1 cellular context compared by ENCODE assay signal in the genomic region with DNA sequence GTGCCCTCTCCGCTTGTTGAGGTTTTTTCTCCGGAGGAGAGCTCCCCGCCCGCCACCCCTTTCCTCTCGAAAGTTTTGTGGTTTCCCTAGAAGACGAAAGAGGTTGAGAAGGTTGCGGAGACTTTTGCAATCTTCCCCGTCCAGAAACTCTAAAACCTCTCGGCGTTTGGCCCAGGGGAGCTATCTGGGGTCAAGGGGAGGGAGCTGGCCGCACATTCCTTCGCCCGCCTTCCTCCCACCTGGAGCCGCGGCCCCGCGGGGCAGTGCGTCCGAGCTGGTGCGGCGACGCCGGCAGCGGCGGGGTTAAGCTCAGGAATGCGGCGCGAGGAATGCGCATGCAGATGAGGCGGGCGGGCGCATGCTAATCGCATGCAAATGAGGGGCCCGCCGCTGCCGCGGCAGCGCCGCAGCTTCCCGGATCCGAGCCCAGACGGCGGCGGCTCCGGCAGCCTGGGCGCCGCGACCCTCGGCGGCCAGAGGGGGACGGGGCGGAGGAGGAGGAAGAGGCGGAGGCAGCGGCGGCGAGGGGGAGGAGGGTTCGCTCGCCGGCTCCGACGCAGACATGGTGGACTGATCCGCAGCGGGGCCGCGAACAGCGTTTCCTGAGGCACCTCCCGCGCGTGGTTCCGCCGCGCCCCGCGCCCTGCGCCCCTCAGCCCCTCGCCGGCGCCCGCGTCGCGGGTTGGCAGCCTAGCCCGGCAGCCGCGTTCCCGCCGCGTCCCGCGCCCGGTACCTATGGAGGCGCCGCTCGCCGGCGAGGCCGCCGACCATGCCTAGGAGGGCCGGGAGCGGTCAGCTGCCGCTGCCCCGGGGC.
TF ChIP-seq lines count a peak whose summit lies in the region.

A gene (plus strand): TSS at position 535 of the 814 bp plus-strand sequence. CDS start 235 bp downstream, at position 770.

TF ChIP-seq in HepG2, 621 proteins besides CTCF, POLR2A, EP300 and RAD21 (continued from another document and continues in another):
- TF ChIP-seq, protein P1, sequence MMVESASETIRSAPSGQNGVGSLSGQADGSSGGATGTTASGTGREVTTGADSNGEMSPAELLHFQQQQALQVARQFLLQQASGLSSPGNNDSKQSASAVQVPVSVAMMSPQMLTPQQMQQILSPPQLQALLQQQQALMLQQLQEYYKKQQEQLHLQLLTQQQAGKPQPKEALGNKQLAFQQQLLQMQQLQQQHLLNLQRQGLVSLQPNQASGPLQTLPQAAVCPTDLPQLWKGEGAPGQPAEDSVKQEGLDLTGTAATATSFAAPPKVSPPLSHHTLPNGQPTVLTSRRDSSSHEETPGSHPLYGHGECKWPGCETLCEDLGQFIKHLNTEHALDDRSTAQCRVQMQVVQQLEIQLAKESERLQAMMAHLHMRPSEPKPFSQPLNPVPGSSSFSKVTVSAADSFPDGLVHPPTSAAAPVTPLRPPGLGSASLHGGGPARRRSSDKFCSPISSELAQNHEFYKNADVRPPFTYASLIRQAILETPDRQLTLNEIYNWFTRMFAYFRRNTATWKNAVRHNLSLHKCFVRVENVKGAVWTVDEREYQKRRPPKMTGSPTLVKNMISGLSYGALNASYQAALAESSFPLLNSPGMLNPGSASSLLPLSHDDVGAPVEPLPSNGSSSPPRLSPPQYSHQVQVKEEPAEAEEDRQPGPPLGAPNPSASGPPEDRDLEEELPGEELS (CRISPR knock-in tag; IDR thresholded peaks at IDR 0.05): peak; percentile 69
- no peak for TF ChIP-seq ZNF235 (CRISPR knock-in tag; IDR thresholded peaks at IDR 0.05; ENCODE audit: borderline replicate concordance)
- peak; percentile 47; the same call in 1 of the 2 replicates for TF ChIP-seq MAZ (IDR thresholded peaks at IDR 0.05; ENCODE audit: borderline replicate concordance, low read depth, low read length)
- TF ChIP-seq MAZ (CRISPR knock-in tag; IDR thresholded peaks at IDR 0.05; ENCODE audit: low read depth): peak; percentile 77
- no peak; the same call in 1 of the 2 replicates for TF ChIP-seq DR1 (CRISPR knock-in tag; IDR thresholded peaks at IDR 0.05)
- no peak for TF ChIP-seq ZNF335 (CRISPR knock-in tag; IDR thresholded peaks at IDR 0.05)
- 0 out of 2 replicates have a peak, but pooled peaks have one; percentile 26 for TF ChIP-seq ZNF761 (CRISPR knock-in tag; conservative IDR thresholded peaks at IDR 0.05)
- TF ChIP-seq MAFF (IDR thresholded peaks at IDR 0.05; ENCODE audit: low read depth, low read length): no peak
- TF ChIP-seq, protein P2, sequence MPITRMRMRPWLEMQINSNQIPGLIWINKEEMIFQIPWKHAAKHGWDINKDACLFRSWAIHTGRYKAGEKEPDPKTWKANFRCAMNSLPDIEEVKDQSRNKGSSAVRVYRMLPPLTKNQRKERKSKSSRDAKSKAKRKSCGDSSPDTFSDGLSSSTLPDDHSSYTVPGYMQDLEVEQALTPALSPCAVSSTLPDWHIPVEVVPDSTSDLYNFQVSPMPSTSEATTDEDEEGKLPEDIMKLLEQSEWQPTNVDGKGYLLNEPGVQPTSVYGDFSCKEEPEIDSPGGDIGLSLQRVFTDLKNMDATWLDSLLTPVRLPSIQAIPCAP (CRISPR knock-in tag; IDR thresholded peaks at IDR 0.05; ENCODE audit: low read depth): no peak
- no peak for TF ChIP-seq ZNF878 (CRISPR knock-in tag; IDR thresholded peaks at IDR 0.05)
- TF ChIP-seq ZNF775 (CRISPR knock-in tag; IDR thresholded peaks at IDR 0.05; ENCODE audit: borderline replicate concordance): no peak
- no peak for TF ChIP-seq HNRNPH1 (optimal IDR thresholded peaks at IDR 0.05; ENCODE audit: low read depth, low read length)
- no peak for TF ChIP-seq ZFP36L2 (CRISPR knock-in tag; IDR thresholded peaks at IDR 0.05)
- no peak for TF ChIP-seq TSC22D2 (CRISPR knock-in tag; IDR thresholded peaks at IDR 0.05; ENCODE audit: borderline replicate concordance)
- no peak for TF ChIP-seq ZNF7 (CRISPR knock-in tag; IDR thresholded peaks at IDR 0.05)
- TF ChIP-seq, protein P3, sequence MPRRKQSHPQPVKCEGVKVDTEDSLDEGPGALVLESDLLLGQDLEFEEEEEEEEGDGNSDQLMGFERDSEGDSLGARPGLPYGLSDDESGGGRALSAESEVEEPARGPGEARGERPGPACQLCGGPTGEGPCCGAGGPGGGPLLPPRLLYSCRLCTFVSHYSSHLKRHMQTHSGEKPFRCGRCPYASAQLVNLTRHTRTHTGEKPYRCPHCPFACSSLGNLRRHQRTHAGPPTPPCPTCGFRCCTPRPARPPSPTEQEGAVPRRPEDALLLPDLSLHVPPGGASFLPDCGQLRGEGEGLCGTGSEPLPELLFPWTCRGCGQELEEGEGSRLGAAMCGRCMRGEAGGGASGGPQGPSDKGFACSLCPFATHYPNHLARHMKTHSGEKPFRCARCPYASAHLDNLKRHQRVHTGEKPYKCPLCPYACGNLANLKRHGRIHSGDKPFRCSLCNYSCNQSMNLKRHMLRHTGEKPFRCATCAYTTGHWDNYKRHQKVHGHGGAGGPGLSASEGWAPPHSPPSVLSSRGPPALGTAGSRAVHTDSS (CRISPR knock-in tag; conservative IDR thresholded peaks at IDR 0.05): no peak
- TF ChIP-seq MTF2 (CRISPR knock-in tag; IDR thresholded peaks at IDR 0.05; ENCODE audit: borderline replicate concordance): no peak
- TF ChIP-seq ZFP82 (CRISPR knock-in tag; IDR thresholded peaks at IDR 0.05; ENCODE audit: borderline replicate concordance): peak; percentile 89
- no peak for TF ChIP-seq POLR2AphosphoS2 (IDR thresholded peaks at IDR 0.05; ENCODE audit: low read depth, low read length)
- TF ChIP-seq ZNF496 (CRISPR knock-in tag; IDR thresholded peaks at IDR 0.05; ENCODE audit: insufficient replicate concordance): no peak
- TF ChIP-seq ZNF383 (CRISPR knock-in tag; IDR thresholded peaks at IDR 0.05; ENCODE audit: borderline replicate concordance): no peak
- TF ChIP-seq ZNF629 (CRISPR knock-in tag; conservative IDR thresholded peaks at IDR 0.05): no peak
- no peak; the same call in 1 of the 2 replicates for TF ChIP-seq ZSCAN31 (CRISPR knock-in tag; IDR thresholded peaks at IDR 0.05; ENCODE audit: low read depth)
- TF ChIP-seq, protein P4, sequence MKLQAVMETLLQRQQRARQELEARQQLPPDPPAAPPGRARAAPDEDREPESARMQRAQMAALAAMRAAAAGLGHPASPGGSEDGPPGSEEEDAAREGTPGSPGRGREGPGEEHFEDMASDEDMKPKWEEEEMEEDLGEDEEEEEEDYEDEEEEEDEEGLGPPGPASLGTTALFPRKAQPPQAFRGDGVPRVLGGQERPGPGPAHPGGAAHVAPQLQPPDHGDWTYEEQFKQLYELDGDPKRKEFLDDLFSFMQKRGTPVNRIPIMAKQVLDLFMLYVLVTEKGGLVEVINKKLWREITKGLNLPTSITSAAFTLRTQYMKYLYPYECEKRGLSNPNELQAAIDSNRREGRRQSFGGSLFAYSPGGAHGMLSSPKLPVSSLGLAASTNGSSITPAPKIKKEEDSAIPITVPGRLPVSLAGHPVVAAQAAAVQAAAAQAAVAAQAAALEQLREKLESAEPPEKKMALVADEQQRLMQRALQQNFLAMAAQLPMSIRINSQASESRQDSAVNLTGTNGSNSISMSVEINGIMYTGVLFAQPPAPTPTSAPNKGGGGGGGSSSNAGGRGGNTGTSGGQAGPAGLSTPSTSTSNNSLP (IDR thresholded peaks at IDR 0.05; ENCODE audit: low read depth, low read length): 0 out of 2 replicates have a peak, but pooled peaks have one; percentile 25
- no peak for TF ChIP-seq PAF1 (CRISPR knock-in tag; IDR thresholded peaks at IDR 0.05)
- no peak; the same call in 1 of the 2 replicates for TF ChIP-seq PPARG (CRISPR knock-in tag; conservative IDR thresholded peaks at IDR 0.05)
- 0 out of 2 replicates have a peak, but pooled peaks have one; percentile 20 for TF ChIP-seq ZSCAN29 (CRISPR knock-in tag; conservative IDR thresholded peaks at IDR 0.05)
- TF ChIP-seq SP2 (CRISPR knock-in tag; IDR thresholded peaks at IDR 0.05): no peak; the same call in 1 of the 2 replicates
- no peak for TF ChIP-seq FIP1L1 (IDR thresholded peaks at IDR 0.05; ENCODE audit: borderline replicate concordance, insufficient read depth, low read depth, low read length)
- TF ChIP-seq BRCA1 (CRISPR knock-in tag; IDR thresholded peaks at IDR 0.05): no peak
- peak; percentile 69 for TF ChIP-seq ZNF501 (CRISPR knock-in tag; IDR thresholded peaks at IDR 0.05)
- TF ChIP-seq ZNF326 (CRISPR knock-in tag; IDR thresholded peaks at IDR 0.05; ENCODE audit: borderline replicate concordance): no peak
- TF ChIP-seq NR1H2 (CRISPR knock-in tag; IDR thresholded peaks at IDR 0.05; ENCODE audit: borderline replicate concordance, low read depth): no peak
- no peak for TF ChIP-seq KDM6A (CRISPR knock-in tag; IDR thresholded peaks at IDR 0.05; ENCODE audit: low read depth)
- no peak for TF ChIP-seq ZNF282 (IDR thresholded peaks at IDR 0.05; ENCODE audit: partially characterized antibody)
- TF ChIP-seq, protein P5, sequence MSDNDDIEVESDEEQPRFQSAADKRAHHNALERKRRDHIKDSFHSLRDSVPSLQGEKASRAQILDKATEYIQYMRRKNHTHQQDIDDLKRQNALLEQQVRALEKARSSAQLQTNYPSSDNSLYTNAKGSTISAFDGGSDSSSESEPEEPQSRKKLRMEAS (IDR thresholded peaks at IDR 0.05): peak; percentile 77
- peak; percentile 89 for TF ChIP-seq ZBTB38 (CRISPR knock-in tag; IDR thresholded peaks at IDR 0.05)
- no peak for TF ChIP-seq ZNF598 (CRISPR knock-in tag; IDR thresholded peaks at IDR 0.05; ENCODE audit: borderline replicate concordance)
- TF ChIP-seq, protein P6, sequence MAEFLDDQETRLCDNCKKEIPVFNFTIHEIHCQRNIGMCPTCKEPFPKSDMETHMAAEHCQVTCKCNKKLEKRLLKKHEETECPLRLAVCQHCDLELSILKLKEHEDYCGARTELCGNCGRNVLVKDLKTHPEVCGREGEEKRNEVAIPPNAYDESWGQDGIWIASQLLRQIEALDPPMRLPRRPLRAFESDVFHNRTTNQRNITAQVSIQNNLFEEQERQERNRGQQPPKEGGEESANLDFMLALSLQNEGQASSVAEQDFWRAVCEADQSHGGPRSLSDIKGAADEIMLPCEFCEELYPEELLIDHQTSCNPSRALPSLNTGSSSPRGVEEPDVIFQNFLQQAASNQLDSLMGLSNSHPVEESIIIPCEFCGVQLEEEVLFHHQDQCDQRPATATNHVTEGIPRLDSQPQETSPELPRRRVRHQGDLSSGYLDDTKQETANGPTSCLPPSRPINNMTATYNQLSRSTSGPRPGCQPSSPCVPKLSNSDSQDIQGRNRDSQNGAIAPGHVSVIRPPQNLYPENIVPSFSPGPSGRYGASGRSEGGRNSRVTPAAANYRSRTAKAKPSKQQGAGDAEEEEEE (CRISPR knock-in tag; IDR thresholded peaks at IDR 0.05; ENCODE audit: borderline replicate concordance): no peak
- TF ChIP-seq ZNF350 (CRISPR knock-in tag; IDR thresholded peaks at IDR 0.05; ENCODE audit: borderline replicate concordance, low read depth): peak; percentile 51; the same call in 1 of the 2 replicates
- no peak for TF ChIP-seq ZNF780A (CRISPR knock-in tag; IDR thresholded peaks at IDR 0.05)
- TF ChIP-seq, protein P7, sequence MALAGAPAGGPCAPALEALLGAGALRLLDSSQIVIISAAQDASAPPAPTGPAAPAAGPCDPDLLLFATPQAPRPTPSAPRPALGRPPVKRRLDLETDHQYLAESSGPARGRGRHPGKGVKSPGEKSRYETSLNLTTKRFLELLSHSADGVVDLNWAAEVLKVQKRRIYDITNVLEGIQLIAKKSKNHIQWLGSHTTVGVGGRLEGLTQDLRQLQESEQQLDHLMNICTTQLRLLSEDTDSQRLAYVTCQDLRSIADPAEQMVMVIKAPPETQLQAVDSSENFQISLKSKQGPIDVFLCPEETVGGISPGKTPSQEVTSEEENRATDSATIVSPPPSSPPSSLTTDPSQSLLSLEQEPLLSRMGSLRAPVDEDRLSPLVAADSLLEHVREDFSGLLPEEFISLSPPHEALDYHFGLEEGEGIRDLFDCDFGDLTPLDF (CRISPR knock-in tag; IDR thresholded peaks at IDR 0.05): no peak
- no peak for TF ChIP-seq RELA (CRISPR knock-in tag; IDR thresholded peaks at IDR 0.05)
- TF ChIP-seq, protein P8, sequence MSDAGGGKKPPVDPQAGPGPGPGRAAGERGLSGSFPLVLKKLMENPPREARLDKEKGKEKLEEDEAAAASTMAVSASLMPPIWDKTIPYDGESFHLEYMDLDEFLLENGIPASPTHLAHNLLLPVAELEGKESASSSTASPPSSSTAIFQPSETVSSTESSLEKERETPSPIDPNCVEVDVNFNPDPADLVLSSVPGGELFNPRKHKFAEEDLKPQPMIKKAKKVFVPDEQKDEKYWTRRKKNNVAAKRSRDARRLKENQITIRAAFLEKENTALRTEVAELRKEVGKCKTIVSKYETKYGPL (CRISPR knock-in tag; IDR thresholded peaks at IDR 0.05): no peak
- TF ChIP-seq, protein P9, sequence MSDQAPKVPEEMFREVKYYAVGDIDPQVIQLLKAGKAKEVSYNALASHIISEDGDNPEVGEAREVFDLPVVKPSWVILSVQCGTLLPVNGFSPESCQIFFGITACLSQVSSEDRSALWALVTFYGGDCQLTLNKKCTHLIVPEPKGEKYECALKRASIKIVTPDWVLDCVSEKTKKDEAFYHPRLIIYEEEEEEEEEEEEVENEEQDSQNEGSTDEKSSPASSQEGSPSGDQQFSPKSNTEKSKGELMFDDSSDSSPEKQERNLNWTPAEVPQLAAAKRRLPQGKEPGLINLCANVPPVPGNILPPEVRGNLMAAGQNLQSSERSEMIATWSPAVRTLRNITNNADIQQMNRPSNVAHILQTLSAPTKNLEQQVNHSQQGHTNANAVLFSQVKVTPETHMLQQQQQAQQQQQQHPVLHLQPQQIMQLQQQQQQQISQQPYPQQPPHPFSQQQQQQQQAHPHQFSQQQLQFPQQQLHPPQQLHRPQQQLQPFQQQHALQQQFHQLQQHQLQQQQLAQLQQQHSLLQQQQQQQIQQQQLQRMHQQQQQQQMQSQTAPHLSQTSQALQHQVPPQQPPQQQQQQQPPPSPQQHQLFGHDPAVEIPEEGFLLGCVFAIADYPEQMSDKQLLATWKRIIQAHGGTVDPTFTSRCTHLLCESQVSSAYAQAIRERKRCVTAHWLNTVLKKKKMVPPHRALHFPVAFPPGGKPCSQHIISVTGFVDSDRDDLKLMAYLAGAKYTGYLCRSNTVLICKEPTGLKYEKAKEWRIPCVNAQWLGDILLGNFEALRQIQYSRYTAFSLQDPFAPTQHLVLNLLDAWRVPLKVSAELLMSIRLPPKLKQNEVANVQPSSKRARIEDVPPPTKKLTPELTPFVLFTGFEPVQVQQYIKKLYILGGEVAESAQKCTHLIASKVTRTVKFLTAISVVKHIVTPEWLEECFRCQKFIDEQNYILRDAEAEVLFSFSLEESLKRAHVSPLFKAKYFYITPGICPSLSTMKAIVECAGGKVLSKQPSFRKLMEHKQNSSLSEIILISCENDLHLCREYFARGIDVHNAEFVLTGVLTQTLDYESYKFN (CRISPR knock-in tag; conservative IDR thresholded peaks at IDR 0.05): peak; percentile 62
- TF ChIP-seq, protein P10, sequence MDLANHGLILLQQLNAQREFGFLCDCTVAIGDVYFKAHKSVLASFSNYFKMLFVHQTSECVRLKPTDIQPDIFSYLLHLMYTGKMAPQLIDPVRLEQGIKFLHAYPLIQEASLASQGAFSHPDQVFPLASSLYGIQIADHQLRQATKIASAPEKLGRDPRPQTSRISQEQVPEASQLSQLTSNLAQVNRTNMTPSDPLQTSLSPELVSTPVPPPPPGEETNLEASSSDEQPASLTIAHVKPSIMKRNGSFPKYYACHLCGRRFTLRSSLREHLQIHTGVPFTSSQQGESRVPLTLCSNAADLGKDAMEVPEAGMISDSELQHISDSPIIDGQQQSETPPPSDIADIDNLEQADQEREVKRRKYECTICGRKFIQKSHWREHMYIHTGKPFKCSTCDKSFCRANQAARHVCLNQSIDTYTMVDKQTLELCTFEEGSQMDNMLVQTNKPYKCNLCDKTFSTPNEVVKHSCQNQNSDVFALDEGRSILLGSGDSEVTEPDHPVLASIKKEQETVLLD (CRISPR knock-in tag; IDR thresholded peaks at IDR 0.05; ENCODE audit: low read depth): no peak
- TF ChIP-seq SP4 (CRISPR knock-in tag; IDR thresholded peaks at IDR 0.05): peak; percentile 92
- TF ChIP-seq KLF13 (CRISPR knock-in tag; IDR thresholded peaks at IDR 0.05): peak; percentile 61; the same call in 1 of the 2 replicates
